ENCODE assay signal across 16 cellular contexts in the genomic region with DNA sequence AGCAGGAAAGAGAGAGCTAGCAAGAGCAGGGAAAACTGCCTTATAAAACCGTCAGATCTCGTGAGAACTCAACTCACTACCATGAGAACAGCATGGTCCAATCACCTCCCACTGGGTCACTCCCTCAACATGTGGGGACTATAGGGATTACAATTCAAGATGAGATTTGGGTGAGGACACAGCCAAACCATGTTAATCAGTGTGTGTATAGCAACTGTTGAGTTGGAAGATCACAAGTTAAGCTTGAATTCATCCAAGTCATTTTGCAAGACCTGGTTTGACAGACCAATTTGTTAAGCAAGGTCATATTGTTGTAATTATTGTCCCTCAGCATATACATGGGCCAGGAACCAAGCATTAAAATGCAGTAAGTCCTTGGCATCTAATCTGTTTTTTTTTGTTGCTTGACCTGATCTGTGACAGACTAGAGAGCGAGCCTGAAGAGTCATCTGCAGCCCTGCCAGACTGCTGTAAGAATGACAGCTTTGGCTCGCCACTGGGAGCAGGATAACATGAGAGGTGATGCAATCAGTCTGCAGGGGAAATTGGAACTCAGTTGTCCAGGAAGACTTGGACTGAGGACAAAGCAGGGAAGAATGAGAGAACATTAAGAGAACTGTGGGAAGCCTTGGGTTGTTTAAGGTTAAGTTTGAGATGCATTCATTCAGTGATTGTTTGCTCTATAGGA.
A peak's percentile ranks its signal among the peaks of the same experiment; 100 is the strongest.
DNase-seq lines count a peak whose midpoint lies in the region; ATAC-seq and TF ChIP-seq lines count a peak whose summit lies in the region.
"Had no signal": no experiment of that assay in that cellular context is flagged by ENCODE, and none has a peak within 500 bp of the region (broad histone marks: within the 10 kb centered on the region; RNA-seq: fewer than 3 reads in every experiment).

No MANE protein-coding gene starts in this region.

- H3K4me3 ChIP-seq in endodermal cell (ENCODE audit: low read length) = no peak overlapping the region
- no peak overlapping the region for H3K4me3 ChIP-seq in skeletal muscle tissue (ENCODE audit: low read length in 3 of 3)
- H3K4me3 ChIP-seq: coronary artery, GM23248 had no signal

- H3K27me3 Mint-ChIP-seq in endodermal cell (ENCODE audit: insufficient read depth) = no peaks in the 10 kb centered on the region
- H3K27me3 Mint-ChIP-seq in effector memory CD8-positive, alpha-beta T cell = no peaks in the 10 kb centered on the region
- H3K27me3 Mint-ChIP-seq: activated B cell treated with CpG ODN at 0.5 μM for 24 hours; activated naive CD8-positive, alpha-beta T cell treated with anti-CD3 and anti-CD28 coated beads for 36 hours; CD4-positive, CD25-positive, alpha-beta regulatory T cell had no signal

- 89 to 100% methylated on average over 1 to 4 of the region's 4 CpGs for WGBS in endodermal cell (ENCODE audit: insufficient coverage in 1 of 2, insufficient read length in 1 of 2), 2 experiments

- peaks cover 10% of the 10 kb centered on the region for H3K9me3 ChIP-seq in endodermal cell (ENCODE audit: control insufficient read depth, low read length)
- no peaks in the 10 kb centered on the region for H3K9me3 ChIP-seq in skeletal muscle tissue (ENCODE audit: control insufficient read depth in 3 of 3, low read length in 3 of 3)

- no peak overlapping the region for H3K9ac ChIP-seq in endodermal cell (ENCODE audit: extremely low read depth, low read length, poor library complexity, severe bottlenecking)
- no peak overlapping the region for H3K9ac ChIP-seq in skeletal muscle tissue (ENCODE audit: low read depth in 1 of 3, low read length in 3 of 3)
- H3K9ac ChIP-seq: GM23248, KMS-11 had no signal

- peaks cover 3% of the 10 kb centered on the region for H3K36me3 Mint-ChIP-seq in endodermal cell (ENCODE audit: low read depth)
- no peaks in the 10 kb centered on the region for H3K36me3 Mint-ChIP-seq in effector memory CD8-positive, alpha-beta T cell (ENCODE audit: insufficient read depth)
- H3K36me3 Mint-ChIP-seq: activated naive CD8-positive, alpha-beta T cell treated with anti-CD3 and anti-CD28 coated beads for 36 hours; CD4-positive, CD25-positive, alpha-beta regulatory T cell had no signal

- H3K4me3 Mint-ChIP-seq in endodermal cell = no peak overlapping the region
- no peak overlapping the region for H3K4me3 Mint-ChIP-seq in effector memory CD8-positive, alpha-beta T cell
- H3K4me3 Mint-ChIP-seq: activated B cell treated with CpG ODN at 0.5 μM for 24 hours; activated naive CD8-positive, alpha-beta T cell treated with anti-CD3 and anti-CD28 coated beads for 36 hours; CD4-positive, CD25-positive, alpha-beta regulatory T cell had no signal

- no peaks in the 10 kb centered on the region for H3K36me3 ChIP-seq in endodermal cell (ENCODE audit: control insufficient read depth, insufficient read depth, low read length)
- no peaks in the 10 kb centered on the region for H3K36me3 ChIP-seq in skeletal muscle tissue (ENCODE audit: control insufficient read depth in 3 of 3, insufficient read depth in 3 of 3, low read length in 3 of 3)

- no peak overlapping the region for H3K27ac Mint-ChIP-seq in endodermal cell
- no peak overlapping the region for H3K27ac Mint-ChIP-seq in effector memory CD8-positive, alpha-beta T cell
- H3K27ac Mint-ChIP-seq: activated B cell treated with CpG ODN at 0.5 μM for 24 hours; activated naive CD8-positive, alpha-beta T cell treated with anti-CD3 and anti-CD28 coated beads for 36 hours; CD4-positive, CD25-positive, alpha-beta regulatory T cell had no signal

- H3K27ac ChIP-seq in endodermal cell (ENCODE audit: low read depth, low read length) (peak overlapping the region; percentile 3), skeletal muscle tissue (ENCODE audit: low read depth, low read length) (peak overlapping the region; percentile 25)
- H3K27ac ChIP-seq: coronary artery, GM23248, KMS-11 had no signal

- ATAC-seq in left lobe of liver = peak; percentile 96
- ATAC-seq in effector memory CD8-positive, alpha-beta T cell (replicated peaks) = no peak

- H3K9me3 Mint-ChIP-seq in endodermal cell = peaks cover 28% of the 10 kb centered on the region
- peaks cover 6 to 14% of the 10 kb centered on the region in 2 donors for H3K9me3 Mint-ChIP-seq in effector memory CD8-positive, alpha-beta T cell

- H3K4me1 ChIP-seq in endodermal cell (ENCODE audit: control insufficient read depth, insufficient read depth, low read length) (no peaks in the 10 kb centered on the region), skeletal muscle tissue (ENCODE audit: control insufficient read depth in 3 of 3, insufficient read depth in 3 of 3, low read length in 3 of 3) (no peaks in the 10 kb centered on the region)

- TF ChIP-seq CTCF in endodermal cell (conservative IDR thresholded peaks at IDR 0.05) = no peak

- DNase-seq in NCI-H69 (lab: John Stamatoyannopoulos, UW) (peak; percentile 87), endodermal cell (no peak), left lobe of liver (ENCODE audit: low spot score) (peak; percentile 58), AG08396 (ENCODE audit: low spot score) (no peak), inferior parietal cortex (ENCODE audit: extremely low spot score) (no peak), KG1 (lab: John Stamatoyannopoulos, UW) (no peak)
- no peak for DNase-seq in effector memory CD8-positive, alpha-beta T cell
- DNase-seq: activated B cell treated with CpG ODN at 0.5 μM for 24 hours; activated CD8-positive, alpha-beta memory T cell treated with anti-CD3 and anti-CD28 coated beads, Interleukin-2, amount 50 U/mL, for 4 hours; activated naive CD8-positive, alpha-beta T cell treated with anti-CD3 and anti-CD28 coated beads for 36 hours; CD4-positive, CD25-positive, alpha-beta regulatory T cell; GM23248; NCI-H2081 had no signal

- H3K4me1 Mint-ChIP-seq in endodermal cell = peaks cover 4% of the 10 kb centered on the region
- no peaks in the 10 kb centered on the region for H3K4me1 Mint-ChIP-seq in effector memory CD8-positive, alpha-beta T cell (ENCODE audit: low read depth in 2 of 2)
- H3K4me1 Mint-ChIP-seq: activated B cell treated with CpG ODN at 0.5 μM for 24 hours; activated naive CD8-positive, alpha-beta T cell treated with anti-CD3 and anti-CD28 coated beads for 36 hours; CD4-positive, CD25-positive, alpha-beta regulatory T cell had no signal

- H3K27me3 ChIP-seq in endodermal cell (ENCODE audit: control insufficient read depth, insufficient read depth, low read length, poor library complexity, severe bottlenecking) (no peaks in the 10 kb centered on the region), skeletal muscle tissue (ENCODE audit: control insufficient read depth in 3 of 3, insufficient read depth in 3 of 3, low read length in 3 of 3) (peaks cover 0 to 2% (median 0%) of the 10 kb centered on the region in 3 donors)

Comparison
In these comparisons a context has a peak if more than half of its experiments do, and no peak if none do; other contexts are left out.
1. DNase-seq: peak in NCI-H69 (single experiment) and left lobe of liver (single experiment); none in endodermal cell (single experiment), AG08396 (single experiment), inferior parietal cortex (single experiment), effector memory CD8-positive, alpha-beta T cell (0 of 3) and KG1 (single experiment).